Comparison of ENCODE assay signal across 1 cellular context in genomic region chr3:119769394-119770149, GRCh38.
TF ChIP-seq lines count a peak whose summit lies in the region.

No MANE protein-coding gene starts in this region.

TF ChIP-seq in HepG2, 621 proteins besides CTCF, POLR2A, EP300 and RAD21:
- TF ChIP-seq, protein P1, sequence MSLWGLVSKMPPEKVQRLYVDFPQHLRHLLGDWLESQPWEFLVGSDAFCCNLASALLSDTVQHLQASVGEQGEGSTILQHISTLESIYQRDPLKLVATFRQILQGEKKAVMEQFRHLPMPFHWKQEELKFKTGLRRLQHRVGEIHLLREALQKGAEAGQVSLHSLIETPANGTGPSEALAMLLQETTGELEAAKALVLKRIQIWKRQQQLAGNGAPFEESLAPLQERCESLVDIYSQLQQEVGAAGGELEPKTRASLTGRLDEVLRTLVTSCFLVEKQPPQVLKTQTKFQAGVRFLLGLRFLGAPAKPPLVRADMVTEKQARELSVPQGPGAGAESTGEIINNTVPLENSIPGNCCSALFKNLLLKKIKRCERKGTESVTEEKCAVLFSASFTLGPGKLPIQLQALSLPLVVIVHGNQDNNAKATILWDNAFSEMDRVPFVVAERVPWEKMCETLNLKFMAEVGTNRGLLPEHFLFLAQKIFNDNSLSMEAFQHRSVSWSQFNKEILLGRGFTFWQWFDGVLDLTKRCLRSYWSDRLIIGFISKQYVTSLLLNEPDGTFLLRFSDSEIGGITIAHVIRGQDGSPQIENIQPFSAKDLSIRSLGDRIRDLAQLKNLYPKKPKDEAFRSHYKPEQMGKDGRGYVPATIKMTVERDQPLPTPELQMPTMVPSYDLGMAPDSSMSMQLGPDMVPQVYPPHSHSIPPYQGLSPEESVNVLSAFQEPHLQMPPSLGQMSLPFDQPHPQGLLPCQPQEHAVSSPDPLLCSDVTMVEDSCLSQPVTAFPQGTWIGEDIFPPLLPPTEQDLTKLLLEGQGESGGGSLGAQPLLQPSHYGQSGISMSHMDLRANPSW (CRISPR knock-in tag; IDR thresholded peaks at IDR 0.05; ENCODE audit: borderline replicate concordance): no peak
- TF ChIP-seq STAT5B (CRISPR knock-in tag; IDR thresholded peaks at IDR 0.05) (no peak), ZNF510 (CRISPR knock-in tag; IDR thresholded peaks at IDR 0.05; ENCODE audit: low read depth) (no peak), SRY (CRISPR knock-in tag; IDR thresholded peaks at IDR 0.05) (no peak), MXI1 (IDR thresholded peaks at IDR 0.05; ENCODE audit: borderline replicate concordance, low read depth, low read length) (no peak), ZSCAN20 (CRISPR knock-in tag; IDR thresholded peaks at IDR 0.05; ENCODE audit: borderline replicate concordance) (no peak), KLF13 (CRISPR knock-in tag; IDR thresholded peaks at IDR 0.05) (no peak), ZNF512B (CRISPR knock-in tag; IDR thresholded peaks at IDR 0.05; ENCODE audit: borderline replicate concordance) (no peak), TIGD3 (CRISPR knock-in tag; IDR thresholded peaks at IDR 0.05; ENCODE audit: borderline replicate concordance) (no peak), ATM (IDR thresholded peaks at IDR 0.05; ENCODE audit: borderline replicate concordance) (no peak), ZKSCAN1 (IDR thresholded peaks at IDR 0.05; ENCODE audit: low read length) (no peak), ZNF431 (CRISPR knock-in tag; IDR thresholded peaks at IDR 0.05; ENCODE audit: borderline replicate concordance, low read depth) (no peak), ARHGAP35 (CRISPR knock-in tag; IDR thresholded peaks at IDR 0.05; ENCODE audit: borderline replicate concordance) (no peak), TAF1 (CRISPR knock-in tag; IDR thresholded peaks at IDR 0.05) (no peak), ZNF503 (CRISPR knock-in tag; IDR thresholded peaks at IDR 0.05) (no peak), HNRNPLL (IDR thresholded peaks at IDR 0.05; ENCODE audit: low read depth, low read length, poor library complexity, severe bottlenecking) (no peak)
- TF ChIP-seq, protein P2, sequence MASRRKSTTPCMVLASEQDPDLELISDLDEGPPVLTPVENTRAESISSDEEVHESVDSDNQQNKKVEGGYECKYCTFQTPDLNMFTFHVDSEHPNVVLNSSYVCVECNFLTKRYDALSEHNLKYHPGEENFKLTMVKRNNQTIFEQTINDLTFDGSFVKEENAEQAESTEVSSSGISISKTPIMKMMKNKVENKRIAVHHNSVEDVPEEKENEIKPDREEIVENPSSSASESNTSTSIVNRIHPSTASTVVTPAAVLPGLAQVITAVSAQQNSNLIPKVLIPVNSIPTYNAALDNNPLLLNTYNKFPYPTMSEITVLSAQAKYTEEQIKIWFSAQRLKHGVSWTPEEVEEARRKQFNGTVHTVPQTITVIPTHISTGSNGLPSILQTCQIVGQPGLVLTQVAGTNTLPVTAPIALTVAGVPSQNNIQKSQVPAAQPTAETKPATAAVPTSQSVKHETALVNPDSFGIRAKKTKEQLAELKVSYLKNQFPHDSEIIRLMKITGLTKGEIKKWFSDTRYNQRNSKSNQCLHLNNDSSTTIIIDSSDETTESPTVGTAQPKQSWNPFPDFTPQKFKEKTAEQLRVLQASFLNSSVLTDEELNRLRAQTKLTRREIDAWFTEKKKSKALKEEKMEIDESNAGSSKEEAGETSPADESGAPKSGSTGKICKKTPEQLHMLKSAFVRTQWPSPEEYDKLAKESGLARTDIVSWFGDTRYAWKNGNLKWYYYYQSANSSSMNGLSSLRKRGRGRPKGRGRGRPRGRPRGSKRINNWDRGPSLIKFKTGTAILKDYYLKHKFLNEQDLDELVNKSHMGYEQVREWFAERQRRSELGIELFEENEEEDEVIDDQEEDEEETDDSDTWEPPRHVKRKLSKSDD (CRISPR knock-in tag; IDR thresholded peaks at IDR 0.05; ENCODE audit: low read depth): no peak
- TF ChIP-seq, protein P3, sequence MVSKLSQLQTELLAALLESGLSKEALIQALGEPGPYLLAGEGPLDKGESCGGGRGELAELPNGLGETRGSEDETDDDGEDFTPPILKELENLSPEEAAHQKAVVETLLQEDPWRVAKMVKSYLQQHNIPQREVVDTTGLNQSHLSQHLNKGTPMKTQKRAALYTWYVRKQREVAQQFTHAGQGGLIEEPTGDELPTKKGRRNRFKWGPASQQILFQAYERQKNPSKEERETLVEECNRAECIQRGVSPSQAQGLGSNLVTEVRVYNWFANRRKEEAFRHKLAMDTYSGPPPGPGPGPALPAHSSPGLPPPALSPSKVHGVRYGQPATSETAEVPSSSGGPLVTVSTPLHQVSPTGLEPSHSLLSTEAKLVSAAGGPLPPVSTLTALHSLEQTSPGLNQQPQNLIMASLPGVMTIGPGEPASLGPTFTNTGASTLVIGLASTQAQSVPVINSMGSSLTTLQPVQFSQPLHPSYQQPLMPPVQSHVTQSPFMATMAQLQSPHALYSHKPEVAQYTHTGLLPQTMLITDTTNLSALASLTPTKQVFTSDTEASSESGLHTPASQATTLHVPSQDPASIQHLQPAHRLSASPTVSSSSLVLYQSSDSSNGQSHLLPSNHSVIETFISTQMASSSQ (IDR thresholded peaks at IDR 0.05; ENCODE audit: low read depth): no peak
- TF ChIP-seq, protein P3 (CRISPR knock-in tag; IDR thresholded peaks at IDR 0.05; ENCODE audit: borderline replicate concordance): no peak
